1 cellular context compared by ENCODE assay signal in genomic region chr16:65745-66144, GRCh38.
TF ChIP-seq lines count a peak whose summit lies in the region.

No MANE protein-coding gene starts in this region.

TF ChIP-seq in HepG2, 621 proteins besides CTCF, POLR2A, EP300 and RAD21 (continued from another document and continues in another):
- TF ChIP-seq ZNF704 (CRISPR knock-in tag; IDR thresholded peaks at IDR 0.05; ENCODE audit: borderline replicate concordance) (0 out of 2 replicates have a peak, but pooled peaks have one; percentile 54), RBAK (CRISPR knock-in tag; IDR thresholded peaks at IDR 0.05) (no peak), THYN1 (CRISPR knock-in tag; IDR thresholded peaks at IDR 0.05; ENCODE audit: borderline replicate concordance, low read depth) (no peak), ATF6 (CRISPR knock-in tag; conservative IDR thresholded peaks at IDR 0.05) (0 out of 2 replicates have a peak, but pooled peaks have one; percentile 53), ZBTB26 (CRISPR knock-in tag; IDR thresholded peaks at IDR 0.05; ENCODE audit: borderline replicate concordance) (peak; percentile 40; the same call in 1 of the 2 replicates), KAT2B (IDR thresholded peaks at IDR 0.05; ENCODE audit: borderline replicate concordance, low read depth, low read length) (no peak), CENPT (CRISPR knock-in tag; IDR thresholded peaks at IDR 0.05; ENCODE audit: low read depth) (0 out of 2 replicates have a peak, but pooled peaks have one; percentile 69), ZNF317 (CRISPR knock-in tag; IDR thresholded peaks at IDR 0.05) (no peak), ZNF280D (CRISPR knock-in tag; IDR thresholded peaks at IDR 0.05) (no peak), ETV5 (CRISPR knock-in tag; IDR thresholded peaks at IDR 0.05; ENCODE audit: borderline replicate concordance) (no peak), MAF1 (CRISPR knock-in tag; IDR thresholded peaks at IDR 0.05; ENCODE audit: borderline replicate concordance) (no peak), ZNF18 (CRISPR knock-in tag; IDR thresholded peaks at IDR 0.05; ENCODE audit: insufficient replicate concordance) (no peak), SP5 (CRISPR knock-in tag; IDR thresholded peaks at IDR 0.05; ENCODE audit: borderline replicate concordance, low read depth) (peak; percentile 44; the same call in 1 of the 2 replicates), ZFP41 (CRISPR knock-in tag; IDR thresholded peaks at IDR 0.05; ENCODE audit: borderline replicate concordance) (no peak), RFX1 (IDR thresholded peaks at IDR 0.05) (no peak), POGK (CRISPR knock-in tag; conservative IDR thresholded peaks at IDR 0.05) (0 out of 2 replicates have a peak, but pooled peaks have one; percentile 35), ZNF615 (CRISPR knock-in tag; IDR thresholded peaks at IDR 0.05; ENCODE audit: borderline replicate concordance) (no peak), GABPA (IDR thresholded peaks at IDR 0.05; ENCODE audit: low read depth, low read length) (no peak), GABPA (CRISPR knock-in tag; IDR thresholded peaks at IDR 0.05; ENCODE audit: low read depth) (no peak), HNRNPK (IDR thresholded peaks at IDR 0.05; ENCODE audit: low read depth, low read length, poor library complexity, severe bottlenecking) (no peak), CSRNP2 (CRISPR knock-in tag; conservative IDR thresholded peaks at IDR 0.05; ENCODE audit: low read depth) (no peak), ZNF782 (CRISPR knock-in tag; IDR thresholded peaks at IDR 0.05; ENCODE audit: borderline replicate concordance) (no peak), STAT5B (CRISPR knock-in tag; IDR thresholded peaks at IDR 0.05) (no peak), AFF4 (CRISPR knock-in tag; IDR thresholded peaks at IDR 0.05) (no peak), ZSCAN22 (CRISPR knock-in tag; IDR thresholded peaks at IDR 0.05) (no peak), ZFP37 (CRISPR knock-in tag; IDR thresholded peaks at IDR 0.05; ENCODE audit: borderline replicate concordance) (no peak), GZF1 (CRISPR knock-in tag; IDR thresholded peaks at IDR 0.05) (no peak), ZBTB44 (CRISPR knock-in tag; IDR thresholded peaks at IDR 0.05) (no peak), ZNF225 (CRISPR knock-in tag; IDR thresholded peaks at IDR 0.05) (no peak), HINFP (CRISPR knock-in tag; IDR thresholded peaks at IDR 0.05; ENCODE audit: low read depth) (no peak), TEAD3 (CRISPR knock-in tag; optimal IDR thresholded peaks at IDR 0.05; ENCODE audit: borderline replicate concordance) (peak; percentile 62), SATB2 (CRISPR knock-in tag; IDR thresholded peaks at IDR 0.05) (no peak), MEIS1 (CRISPR knock-in tag; IDR thresholded peaks at IDR 0.05; ENCODE audit: borderline replicate concordance) (0 out of 2 replicates have a peak, but pooled peaks have one; percentile 27)
